11 cellular contexts compared by ENCODE assay signal in genomic region chr17:40612510-40613244, GRCh38. TPM values are rescaled to one million over a fixed set of nuclear protein-coding genes. Genes with fewer than 3 reads are reported as not detected.
DNase-seq lines count a peak whose midpoint lies in the region; ATAC-seq and TF ChIP-seq lines count a peak whose summit lies in the region.
"Had no signal": no experiment of that assay in that cellular context is flagged by ENCODE, and none has a peak within 500 bp of the region (broad histone marks: within the 10 kb centered on the region; RNA-seq: fewer than 3 reads in every experiment).

No MANE protein-coding gene starts in this region.

- no peaks in the 10 kb centered on the region for H3K9me3 Mint-ChIP-seq in T-cell
- no peaks in the 10 kb centered on the region for H3K9me3 Mint-ChIP-seq in activated T-cell treated with anti-CD3 and anti-CD28 coated beads, Interleukin-2, amount 50 U/mL, for 24 hours

- H3K4me3 ChIP-seq in coronary artery, result no peak overlapping the region
- H3K4me3 ChIP-seq: hepatocyte had no signal

- CTCF ChIA-PET in T-cell (lab: Charles Lee), result interaction anchor here (0.6 to 1.4 kb wide), 6 partner anchors 9 to 53 kb away, joined by 3 to 6 read pairs (median 4); no protein-coding TSS in a partner anchor

- peak overlapping the region; percentile 100 for H3K27ac Mint-ChIP-seq in T-cell
- H3K27ac Mint-ChIP-seq in activated T-cell treated with anti-CD3 and anti-CD28 coated beads, Interleukin-2, amount 50 U/mL, for 24 hours, result peak overlapping the region; percentile 91

- H3K4me1 Mint-ChIP-seq in T-cell, result peaks cover 88 to 96% (median 90%) of the 10 kb centered on the region in 3 donors
- peaks cover 96% of the 10 kb centered on the region for H3K4me1 Mint-ChIP-seq in activated T-cell treated with anti-CD3 and anti-CD28 coated beads, Interleukin-2, amount 50 U/mL, for 24 hours (ENCODE audit: low read depth)

- no peak overlapping the region for H3K27ac ChIP-seq in coronary artery
- H3K27ac ChIP-seq: hepatocyte had no signal

- ATAC-seq in T-cell (replicated peaks in 1 of 4) (peak; percentile 53 to 65 (median 61)), GM18858 (IDR thresholded peaks at IDR 0.05; ENCODE audit: unreplicated experiment) (no peak), GM21423 (IDR thresholded peaks at IDR 0.05; ENCODE audit: unreplicated experiment) (no peak)

- H3K36me3 Mint-ChIP-seq in T-cell, result no peaks in the 10 kb centered on the region
- no peaks in the 10 kb centered on the region for H3K36me3 Mint-ChIP-seq in activated T-cell treated with anti-CD3 and anti-CD28 coated beads, Interleukin-2, amount 50 U/mL, for 24 hours (ENCODE audit: low read depth)

- peak overlapping the region; percentile 76 to 94 (median 79) for H3K4me3 Mint-ChIP-seq in T-cell
- peak overlapping the region; percentile 61 for H3K4me3 Mint-ChIP-seq in activated T-cell treated with anti-CD3 and anti-CD28 coated beads, Interleukin-2, amount 50 U/mL, for 24 hours

- no peak for TF ChIP-seq CTCF in coronary artery (IDR thresholded peaks at IDR 0.05)

- H3K27me3 Mint-ChIP-seq in T-cell, result no peaks in the 10 kb centered on the region
- H3K27me3 Mint-ChIP-seq in activated T-cell treated with anti-CD3 and anti-CD28 coated beads, Interleukin-2, amount 50 U/mL, for 24 hours, result no peaks in the 10 kb centered on the region

- DNase-seq in T-cell, result peak; percentile 50 to 92 (median 82)
- DNase-seq in activated T-cell treated with anti-CD3 and anti-CD28 coated beads, Interleukin-2, amount 50 U/mL, for 24 hours, result peak; percentile 75
- DNase-seq in effector CD4-positive, alpha-beta T cell, result peak; percentile 86
- DNase-seq in stimulated activated CD4-positive, alpha-beta T cell treated with anti-CD3 and anti-CD28 coated beads, TNF-alpha, amount 100 ng/mL, for 48 hours (ENCODE audit: low read depth in 3 of 3), result peak in 2 of 3 donors; percentile 54 to 57
- no peak for DNase-seq in coronary artery (ENCODE audit: low spot score)
- no peak for DNase-seq in HK-2 (ENCODE audit: unreplicated experiment)

- POLR2A ChIA-PET in T-cell (lab: Charles Lee), result interaction anchor here (0.7 to 3.4 kb wide), 4 partner anchors 9 to 1076 kb away, joined by 3 to 32 read pairs (median 8); partner anchors contain the start of gene CCR7 (in 1 of the 2)

RNA-seq across cellular contexts. Expression of gene SMARCE1, which starts 34.9 kb away (rescaled TPM):
- total RNA-seq in T-cell, result 10 to 100 TPM; 72.6 to 80.8 (median 75.8) TPM

RNA-seq across cellular contexts. Expression of gene CCR7, which starts 47.4 kb away (rescaled TPM):
- 100 to 1,000 TPM; 173 to 438 (median 340) TPM for total RNA-seq in T-cell
- total RNA-seq: chondrocyte had no signal

RNA-seq across cellular contexts. Expression of gene KRT222, which starts 52.3 kb away (rescaled TPM):
- not detected for total RNA-seq in T-cell
- total RNA-seq: chondrocyte; T-helper 1 cell treated with Interleukin-12 subunit alpha and Interleukin-12 subunit beta and Interleukin-4 antibody, amounts not matched to agents 30 ng/mL and 1 ng/mL, for 36 hours had no signal

Comparison
In these comparisons a context has a peak if more than half of its experiments do, and no peak if none do; other contexts are left out.
1. ATAC-seq: peak in T-cell (4 of 4); none in GM18858 (single experiment) and GM21423 (single experiment).
2. DNase-seq: peak in T-cell (34 of 34), activated T-cell treated with anti-CD3 and anti-CD28 coated beads, Interleukin-2, amount 50 U/mL, for 24 hours (single experiment), effector CD4-positive, alpha-beta T cell (single experiment) and stimulated activated CD4-positive, alpha-beta T cell treated with anti-CD3 and anti-CD28 coated beads, TNF-alpha, amount 100 ng/mL, for 48 hours (2 of 3); none in coronary artery (single experiment) and HK-2 (single experiment).